16 cellular contexts compared by ENCODE assay signal in genomic region chr10:46552526-46553237, GRCh38. TPM values are rescaled to one million over a fixed set of nuclear protein-coding genes. Genes with fewer than 3 reads are reported as not detected.
A peak's percentile ranks its signal among the peaks of the same experiment; 100 is the strongest.
DNase-seq lines count a peak whose midpoint lies in the region; ATAC-seq, FAIRE-seq and TF ChIP-seq lines count a peak whose summit lies in the region.
"Had no signal": no experiment of that assay in that cellular context is flagged by ENCODE, and none has a peak within 500 bp of the region (broad histone marks: within the 10 kb centered on the region; RNA-seq: fewer than 3 reads in every experiment).

No MANE protein-coding gene starts in this region.

- DNase-seq in NCI-H1417 (lab: John Stamatoyannopoulos, UW) (peak; percentile 15 to 67 (median 21)), NCI-H1417 treated with DMSO at 0.1 percent for 48 hours (lab: John Stamatoyannopoulos, UW) (no peak), Caco-2 (peak; percentile 45 to 69), bronchial epithelial cell (ENCODE audit: low read depth) (no peak), osteoblast (ENCODE audit: insufficient read length, low spot score, missing footprints) (peak; percentile 85), NOMO-1 treated with dmso at 0.1 percent for 144 hours (lab: John Stamatoyannopoulos, UW; ENCODE audit: unreplicated experiment) (no peak)
- DNase-seq: activated T-cell treated with anti-CD3 and anti-CD28 coated beads, Interleukin-2, amount 50 U/mL, for 4 hours had no signal

- POLR2A ChIA-PET in Caco-2 (lab: Charles Lee): interaction anchor here (0.8 kb wide), 1 partner anchor 13 kb away, joined by 6 read pairs; no protein-coding TSS in a partner anchor

- no peaks in the 10 kb centered on the region for H3K79me2 ChIP-seq in osteoblast (ENCODE audit: insufficient read depth, low read length)

- TF ChIP-seq CTCF in Caco-2 (IDR thresholded peaks at IDR 0.05; ENCODE audit: insufficient read depth in 1 of 2, low read depth in 1 of 2, low read length in 1 of 2, severe bottlenecking in 1 of 2, unreplicated experiment in 1 of 2) (no peak), bronchial epithelial cell (IDR thresholded peaks at IDR 0.05; ENCODE audit: insufficient read depth, low read length, severe bottlenecking) (no peak), osteoblast (IDR thresholded peaks at IDR 0.05; ENCODE audit: extremely low read depth, low read depth, low read length) (no peak)

- no peak overlapping the region for H3K4me2 ChIP-seq in osteoblast (ENCODE audit: insufficient read depth, low read length)

- BruUV-seq in Caco-2 (replicated peaks; lab: Mats Ljungman, UMichigan): no TSS peak

- no peaks in the 10 kb centered on the region for H4K20me1 ChIP-seq in osteoblast (ENCODE audit: insufficient read depth, low read length)

- H3K36me3 Mint-ChIP-seq in Caco-2 (ENCODE audit: insufficient read depth, unreplicated experiment): no peaks in the 10 kb centered on the region
- H3K36me3 Mint-ChIP-seq: brain had no signal

- H3K4me3 ChIP-seq in Caco-2 (ENCODE audit: low read depth, low read length): no peak overlapping the region
- H3K4me3 ChIP-seq in bronchial epithelial cell (ENCODE audit: low read depth, low read length): no peak overlapping the region
- H3K4me3 ChIP-seq in osteoblast (ENCODE audit: insufficient read depth, low read length): no peak overlapping the region
- H3K4me3 ChIP-seq: SJSA1, thyroid gland had no signal

- CTCF ChIA-PET in Caco-2 (lab: Charles Lee): interaction anchor here (0.6 to 2.4 kb wide), 5 partner anchors 8 to 472 kb away, joined by 3 to 7 read pairs (median 5); no protein-coding TSS in a partner anchor

- H3K9me3 Mint-ChIP-seq in Caco-2 (ENCODE audit: unreplicated experiment): no peaks in the 10 kb centered on the region
- H3K9me3 Mint-ChIP-seq: activated T-cell treated with anti-CD3 and anti-CD28 coated beads, Interleukin-2, amount 50 U/mL, for 4 hours; brain had no signal

- H3K36me3 ChIP-seq in Caco-2 (ENCODE audit: control insufficient read depth, insufficient read depth, low read length) (no peaks in the 10 kb centered on the region), bronchial epithelial cell (ENCODE audit: control insufficient read depth, insufficient read depth, low read length) (no peaks in the 10 kb centered on the region), osteoblast (ENCODE audit: insufficient read depth, low read length) (no peaks in the 10 kb centered on the region)
- H3K36me3 ChIP-seq: thyroid gland had no signal

- FAIRE-seq in bronchial epithelial cell (lab: Jason Lieb, UNC): peak; percentile 7
- FAIRE-seq: endometrium, GM18507 had no signal

- intact Hi-C loops in Caco-2 (cut with micrococcal nuclease; ENCODE audit: unreplicated experiment): loop anchor here (1.0 kb wide), 1 partner anchor 12 kb away; no protein-coding TSS in a partner anchor

- ATAC-seq in GM21576 (IDR thresholded peaks at IDR 0.05; ENCODE audit: unreplicated experiment) (no peak), HG03354 (IDR thresholded peaks at IDR 0.05; ENCODE audit: poor library complexity, severe bottlenecking, unreplicated experiment) (no peak)
- ATAC-seq: activated T-cell treated with anti-CD3 and anti-CD28 coated beads, Interleukin-2, amount 50 U/mL, for 4 hours; HCT116 had no signal

- H3K27me3 ChIP-seq in Caco-2 (replicated peaks; ENCODE audit: control insufficient read depth, insufficient read depth, low read length): no peaks in the 10 kb centered on the region
- peaks cover 27% of the 10 kb centered on the region for H3K27me3 ChIP-seq in bronchial epithelial cell (ENCODE audit: control insufficient read depth, insufficient read depth, low read length)
- H3K27me3 ChIP-seq in osteoblast (ENCODE audit: insufficient read depth, low read length): peaks cover 38% of the 10 kb centered on the region
- H3K27me3 ChIP-seq: SJSA1, thyroid gland had no signal

- H3K4me3 Mint-ChIP-seq in Caco-2 (ENCODE audit: unreplicated experiment): no peak overlapping the region
- H3K4me3 Mint-ChIP-seq: activated T-cell treated with anti-CD3 and anti-CD28 coated beads, Interleukin-2, amount 50 U/mL, for 4 hours; brain had no signal

- H3K4me1 ChIP-seq in Caco-2 (peaks cover 35% of the 10 kb centered on the region), osteoblast (ENCODE audit: insufficient read depth, low read length) (no peaks in the 10 kb centered on the region)

- no peak overlapping the region for H2AFZ ChIP-seq in osteoblast (ENCODE audit: low read length)

- H3K27ac Mint-ChIP-seq in Caco-2 (ENCODE audit: unreplicated experiment): no peak overlapping the region
- H3K27ac Mint-ChIP-seq: brain had no signal

- no peak overlapping the region for H3K27ac ChIP-seq in osteoblast (ENCODE audit: low read depth, low read length)
- H3K27ac ChIP-seq: SJSA1, thyroid gland had no signal

- H3K4me1 Mint-ChIP-seq in Caco-2 (ENCODE audit: low read depth, unreplicated experiment): no peaks in the 10 kb centered on the region

- no peaks in the 10 kb centered on the region for H3K9me3 ChIP-seq in Caco-2
- H3K9me3 ChIP-seq in osteoblast (ENCODE audit: low read depth, low read length): no peaks in the 10 kb centered on the region
- H3K9me3 ChIP-seq: SJSA1, thyroid gland had no signal

- no peaks in the 10 kb centered on the region for H3K27me3 Mint-ChIP-seq in Caco-2 (ENCODE audit: insufficient read depth, unreplicated experiment)

RNA-seq across cellular contexts. Expression of gene GPRIN2, which starts 3.8 kb away (rescaled TPM):
- total RNA-seq in Caco-2 (2022) (3.0 and 3.7 TPM in 2 replicates), bronchial epithelial cell (0.53 and 3.2 TPM in 2 replicates), osteoblast (not detected in 2 replicates)
- total RNA-seq: A172; activated T-cell treated with anti-CD3 and anti-CD28 coated beads, Interleukin-2, amount 50 U/mL, for 4 hours had no signal

RNA-seq across cellular contexts. Expression of gene SYT15, which starts 26.2 kb away (rescaled TPM):
- total RNA-seq in Caco-2 (2022): 0.43 and 0.60 TPM in 2 replicates
- total RNA-seq in bronchial epithelial cell: under 0.01 and 0.13 TPM in 2 replicates
- under 0.01 TPM in 2 replicates for total RNA-seq in osteoblast
- total RNA-seq: A172 had no signal

Comparison
In these comparisons a context has a peak if more than half of its experiments do, and no peak if none do; other contexts are left out.
1. DNase-seq: peak in NCI-H1417 (3 of 3), Caco-2 (2 of 2) and osteoblast (single experiment); none in NCI-H1417 treated with DMSO at 0.1 percent for 48 hours (single experiment), bronchial epithelial cell (single experiment) and NOMO-1 treated with dmso at 0.1 percent for 144 hours (single experiment).